22 cellular contexts compared by ENCODE assay signal in the genomic region with DNA sequence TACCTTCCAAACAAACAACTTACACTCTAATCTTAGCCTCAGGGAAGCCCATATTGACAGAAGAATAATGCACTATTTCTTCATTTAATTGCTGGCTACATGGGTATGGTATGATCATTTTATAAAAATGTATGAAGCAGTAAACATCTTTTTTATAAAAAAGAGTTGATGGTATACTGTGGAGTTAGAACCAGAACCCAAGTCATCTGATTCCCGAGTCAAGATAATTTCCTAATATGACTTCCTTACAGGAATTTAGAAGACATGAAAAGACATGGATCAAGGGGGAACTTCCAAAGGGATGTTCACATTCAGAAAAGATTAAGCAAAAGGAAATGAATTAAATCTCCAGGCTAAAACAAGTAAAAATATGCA.
"Had no signal": no experiment of that assay in that cellular context is flagged by ENCODE, and none has a peak within 500 bp of the region (broad histone marks: within the 10 kb centered on the region; RNA-seq: fewer than 3 reads in every experiment).

No MANE protein-coding gene starts in this region.

- H3K4me3 ChIP-seq: heart left ventricle, left lung, lower lobe of right lung, right atrium auricular region, right lobe of liver, suprapubic skin, thoracic aorta, tibial artery, upper lobe of right lung had no signal

- ATAC-seq: left colon; left lung; lower lobe of right lung; natural killer cell; right lobe of liver; stimulated activated naive B cell treated with anti-CD40 and anti-IgM and Interleukin-4, amounts not matched to agents 10 μg/mL and 1 μg/mL and 100 μg/mL, for 72 hours; stimulated activated naive CD8-positive, alpha-beta T cell treated with anti-CD3 and anti-CD28 coated beads, Interleukin-15, Interleukin-2, amounts not matched to agents 100 U/mL and 50 U/mL, for 24 hours; upper lobe of right lung had no signal

- H3K27ac ChIP-seq: heart left ventricle, left lung, lower lobe of right lung, parathyroid adenoma, right atrium auricular region, right lobe of liver, suprapubic skin, thoracic aorta, tibial artery, upper lobe of right lung had no signal

- H3K9ac ChIP-seq: parathyroid adenoma had no signal

- DNase-seq: heart left ventricle; hypothalamus; immature natural killer cell; kidney; left colon; left lung; lower lobe of right lung; naive B cell; natural killer cell; right lobe of liver; stimulated activated CD4-positive, alpha-beta T cell treated with anti-CD3 and anti-CD28 coated beads, Interleukin-12 subunit alpha, Interleukin-12 subunit beta, amount 100 ng/mL, for 4 hours; stimulated activated CD4-positive, alpha-beta T cell treated with anti-CD3 and anti-CD28 coated beads, Interleukin-15, amount 100 ng/mL, for 24 hours; stimulated activated CD4-positive, alpha-beta T cell treated with anti-CD3 and anti-CD28 coated beads, Interleukin-2, amount 100 ng/mL, for 24 hours; stimulated activated CD4-positive, alpha-beta T cell treated with anti-CD3 and anti-CD28 coated beads, Interleukin-4, amount 100 ng/mL, for 1 hour; stimulated activated naive B cell treated with anti-CD40 and anti-IgM and Interleukin-4, amounts not matched to agents 10 μg/mL and 1 μg/mL and 100 μg/mL, for 72 hours; stimulated activated naive CD8-positive, alpha-beta T cell treated with anti-CD3 and anti-CD28 coated beads, Interleukin-15, Interleukin-2, amounts not matched to agents 100 U/mL and 50 U/mL, for 24 hours; tibial artery; upper lobe of right lung had no signal

- H3K79me2 ChIP-seq: parathyroid adenoma had no signal

- H2AFZ ChIP-seq: parathyroid adenoma had no signal

- H3K4me1 ChIP-seq: heart left ventricle, left lung, lower lobe of right lung, parathyroid adenoma, right atrium auricular region, right lobe of liver, suprapubic skin, tibial artery, upper lobe of right lung had no signal

- H3K9me3 ChIP-seq: heart left ventricle, left lung, lower lobe of right lung, right atrium auricular region, right lobe of liver, suprapubic skin, thoracic aorta, tibial artery, upper lobe of right lung had no signal

- H3K27me3 ChIP-seq: heart left ventricle, left lung, right atrium auricular region, right lobe of liver, suprapubic skin, tibial artery, upper lobe of right lung had no signal
